Comparison of ENCODE assay signal across 28 cellular contexts in the genomic region with DNA sequence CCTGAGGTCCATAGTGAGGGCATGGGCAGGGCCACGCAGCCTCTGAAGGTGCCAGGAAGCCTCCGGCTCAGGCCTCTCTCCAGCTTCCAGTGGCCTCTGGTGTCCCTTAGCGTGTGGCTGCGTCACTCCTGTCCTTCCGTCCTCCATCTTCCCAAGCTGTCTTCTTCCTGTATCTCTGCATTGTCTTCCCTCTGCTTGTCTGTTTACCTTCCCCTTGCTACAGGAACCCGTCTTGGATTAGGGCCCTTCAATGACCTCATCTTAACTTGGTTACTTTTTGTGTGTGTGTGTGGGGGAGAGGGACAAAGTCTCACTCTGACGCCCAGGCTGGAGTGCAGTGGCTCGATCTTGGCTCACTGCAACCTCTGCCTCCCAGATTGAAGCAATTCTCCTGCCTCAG. TPM values are rescaled to one million over a fixed set of nuclear protein-coding genes. Genes with fewer than 3 reads are reported as not detected.
DNase-seq lines count a peak whose midpoint lies in the region; ATAC-seq and TF ChIP-seq lines count a peak whose summit lies in the region.
"Had no signal": no experiment of that assay in that cellular context is flagged by ENCODE, and none has a peak within 500 bp of the region (broad histone marks: within the 10 kb centered on the region; RNA-seq: fewer than 3 reads in every experiment).

No MANE protein-coding gene starts in this region.

- TF ChIP-seq RAD21 in IMR-90 (IDR thresholded peaks at IDR 0.05; ENCODE audit: low read length) (no peak), liver (IDR thresholded peaks at IDR 0.05) (peak in 1 of 2 donors; percentile 42)

- H3K4me3 ChIP-seq in IMR-90 (ENCODE audit: insufficient read depth, low read depth, low read length) (no peak overlapping the region), adipocyte (ENCODE audit: low read length) (no peak overlapping the region), liver (ENCODE audit: low read depth in 1 of 3, low read length in 3 of 3) (no peak overlapping the region), testis (no peak overlapping the region)
- H3K4me3 ChIP-seq: A549, GM12878, GM23338, MG63, SK-N-MC had no signal

- no peak for ATAC-seq in IMR-90 (ENCODE audit: low read depth)
- ATAC-seq: A549; CD8-positive, alpha-beta T cell; GM12878; GM23338; Panc1 had no signal

- no peak overlapping the region for H2BK15ac ChIP-seq in IMR-90 (ENCODE audit: low read depth, low read length)

- no peak overlapping the region for H2AK9ac ChIP-seq in IMR-90 (replicated peaks; ENCODE audit: low read depth, low read length, poor library complexity)

- TF ChIP-seq CTCF in IMR-90 (conservative IDR thresholded peaks at IDR 0.05; ENCODE audit: low read depth, low read length): no peak
- no peak for TF ChIP-seq CTCF in liver (IDR thresholded peaks at IDR 0.05; ENCODE audit: low read depth, low read length, missing input control)
- no peak for TF ChIP-seq CTCF in testis (IDR thresholded peaks at IDR 0.05)

- TF ChIP-seq POLR2A in IMR-90 (IDR thresholded peaks at IDR 0.05; ENCODE audit: low read depth, low read length) (no peak), testis (IDR thresholded peaks at IDR 0.05) (no peak)

- H4K91ac ChIP-seq in IMR-90 (ENCODE audit: insufficient read depth, low read depth, low read length): no peak overlapping the region

- no peak overlapping the region for H3K14ac ChIP-seq in IMR-90 (replicated peaks; ENCODE audit: low read depth, low read length)

- no peak overlapping the region for H4K5ac ChIP-seq in IMR-90 (ENCODE audit: low read depth, low read length)

- H3K9me3 ChIP-seq in IMR-90 (ENCODE audit: control insufficient read depth, insufficient read depth, low read length) (no peaks in the 10 kb centered on the region), adipocyte (ENCODE audit: control insufficient read depth, low read length) (no peaks in the 10 kb centered on the region), liver (ENCODE audit: control insufficient read depth in 4 of 4, low read length in 3 of 4) (no peaks in the 10 kb centered on the region), testis (no peaks in the 10 kb centered on the region)
- H3K9me3 ChIP-seq: A549, Caco-2, MG63 had no signal

- H3K4ac ChIP-seq in IMR-90 (ENCODE audit: low read depth, low read length): no peak overlapping the region

- no peak overlapping the region for H2AFZ ChIP-seq in IMR-90 (replicated peaks; ENCODE audit: low read length, poor library complexity)
- H2AFZ ChIP-seq: GM23338 had no signal

- H3K9ac ChIP-seq in IMR-90 (ENCODE audit: low read depth, low read length): no peak overlapping the region
- peak overlapping the region; percentile 18 for H3K9ac ChIP-seq in adipocyte (ENCODE audit: low read length)
- no peak overlapping the region for H3K9ac ChIP-seq in liver (ENCODE audit: low read depth in 1 of 2, low read length in 2 of 2)

- in situ Hi-C loops in IMR-90 (cut with MboI; ENCODE audit: low sequenced_read_pairs): no loop called here

- no peaks in the 10 kb centered on the region for H3K79me1 ChIP-seq in IMR-90 (ENCODE audit: low read depth in 1 of 2, low read length in 2 of 2)

- WGBS in IMR-90 (ENCODE audit: extremely low coverage in 2 of 2, insufficient read length in 1 of 2), 2 experiments: 100% methylated on average over 1 of the region's 8 CpGs; no CpG with 5 or more reads in 1 of the 2 experiments
- WGBS in liver: 40% methylated on average over 8 of the region's 8 CpGs
- WGBS in testis, 2 donors: 69 to 71% methylated on average over 7 to 8 of the region's 8 CpGs

- H2BK120ac ChIP-seq in IMR-90 (ENCODE audit: low read depth, low read length): no peak overlapping the region

- POLR2A ChIA-PET in IMR-90 (lab: Charles Lee; ENCODE audit: unreplicated experiment): no interaction called here

- no peak overlapping the region for H3K18ac ChIP-seq in IMR-90 (ENCODE audit: low read depth, low read length)

- no peak overlapping the region for H3K4me2 ChIP-seq in IMR-90 (ENCODE audit: low read depth, low read length)
- H3K4me2 ChIP-seq: A549, GM23338 had no signal

- H3K36me3 ChIP-seq in IMR-90 (ENCODE audit: control insufficient read depth, insufficient read depth, low read length) (no peaks in the 10 kb centered on the region), adipocyte (ENCODE audit: control insufficient read depth, insufficient read depth, low read length, severe bottlenecking) (peaks cover 94% of the 10 kb centered on the region), liver (ENCODE audit: control insufficient read depth in 4 of 4, insufficient read depth in 3 of 4, low read depth in 1 of 4, low read length in 3 of 4) (peaks cover 5 to 42% (median 24%) of the 10 kb centered on the region in 4 donors), testis (ENCODE audit: low read depth, missing control alignments) (no peaks in the 10 kb centered on the region)

- peak overlapping the region; percentile 9; the same call in 1 of the 2 replicates for H2AK5ac ChIP-seq in IMR-90 (ENCODE audit: low read depth, low read length)

- H3K27me3 ChIP-seq in IMR-90 (ENCODE audit: control insufficient read depth, insufficient read depth, low read length): peaks cover 9% of the 10 kb centered on the region
- no peaks in the 10 kb centered on the region for H3K27me3 ChIP-seq in adipocyte (replicated peaks; ENCODE audit: control insufficient read depth, insufficient read depth, low read length)
- no peaks in the 10 kb centered on the region for H3K27me3 ChIP-seq in liver (ENCODE audit: control insufficient read depth in 4 of 4, insufficient read depth in 4 of 4, low read length in 3 of 4)
- H3K27me3 ChIP-seq in testis: no peaks in the 10 kb centered on the region
- H3K27me3 ChIP-seq: MG63 had no signal

- H3K9me1 ChIP-seq in IMR-90 (ENCODE audit: insufficient read depth, low read length): no peaks in the 10 kb centered on the region

- H4K8ac ChIP-seq in IMR-90 (ENCODE audit: low read depth in 2 of 2, low read length in 2 of 2): no peak overlapping the region

- H3K4me1 ChIP-seq in IMR-90 (ENCODE audit: control insufficient read depth, insufficient read depth, low read length): no peaks in the 10 kb centered on the region
- H3K4me1 ChIP-seq in adipocyte (ENCODE audit: control insufficient read depth, insufficient read depth, low read length): peaks cover 2% of the 10 kb centered on the region
- peaks cover 7 to 61% (median 26%) of the 10 kb centered on the region in 4 donors for H3K4me1 ChIP-seq in liver (ENCODE audit: control insufficient read depth in 4 of 4, insufficient read depth in 4 of 4, low read length in 3 of 4)
- H3K4me1 ChIP-seq in testis: peaks cover under 1% of the 10 kb centered on the region
- H3K4me1 ChIP-seq: A549, Caco-2 had no signal

- H3K23ac ChIP-seq in IMR-90 (ENCODE audit: low read depth, low read length): no peak overlapping the region

- peaks cover 8% of the 10 kb centered on the region for H4K20me1 ChIP-seq in IMR-90 (ENCODE audit: insufficient read depth, low read length)

- no peak overlapping the region for H3K56ac ChIP-seq in IMR-90 (ENCODE audit: extremely low read depth, insufficient read depth, low read length)

- DNase-seq in IMR-90: peak; percentile 39
- no peak for DNase-seq in adipocyte (ENCODE audit: low read depth)
- peak; percentile 76 for DNase-seq in testis
- DNase-seq in ureter (ENCODE audit: low spot score): no peak
- no peak for DNase-seq in NK-92 treated with Interleukin-12 subunit alpha and Interleukin-12 subunit beta, amount 100 ng/mL, for 24 hours (lab: John Stamatoyannopoulos, UW)
- DNase-seq in AG20443 (ENCODE audit: low spot score): no peak
- DNase-seq: Caco-2; CD8-positive, alpha-beta T cell; DMS 273 treated with DMSO at 0.1 percent for 48 hours; DMS79; EL; GDM1; H9; HFFc6; Kasumi-1; MG63; NCI-H1417; NCI-H1694; NCI-H2029 treated with DMSO at 0.1 percent for 48 hours; NCI-H526 treated with DMSO at 0.1 percent for 48 hours; SHP77 treated with DMSO at 0.1 percent for 48 hours had no signal

- dilution Hi-C loops in IMR-90 (cut with HindIII; ENCODE audit: low sequenced_read_pairs, unreplicated experiment): no loop called here

- CTCF ChIA-PET in IMR-90 (lab: Yijun Ruan, JAX): no interaction called here

- no peak overlapping the region for H3K27ac ChIP-seq in IMR-90 (ENCODE audit: insufficient read depth, low read length)
- peak overlapping the region; percentile 67 to 83 for H3K27ac ChIP-seq in liver (ENCODE audit: low read depth in 1 of 2, low read length in 2 of 2)
- H3K27ac ChIP-seq in testis: peak overlapping the region; percentile 26 to 59
- H3K27ac ChIP-seq: A549, HL-60, SK-N-MC had no signal

- intact Hi-C loops in IMR-90 (cut with micrococcal nuclease) (no loop called here), testis (cut with DNase I; ENCODE audit: low total_unique reads) (no loop called here)

- no peak overlapping the region for H2BK5ac ChIP-seq in IMR-90 (ENCODE audit: low read depth, low read length, poor library complexity, severe bottlenecking)

- BruUV-seq in IMR-90 (replicated peaks; lab: Mats Ljungman, UMichigan): no TSS peak

- H2BK20ac ChIP-seq in IMR-90 (ENCODE audit: low read depth, low read length): no peak overlapping the region

TF ChIP-seq in IMR-90, 13 proteins besides CTCF, POLR2A, EP300 and RAD21 (continues in another document):
- TF ChIP-seq SMC3 (IDR thresholded peaks at IDR 0.05; ENCODE audit: low read depth, low read length) (no peak), RCOR1 (IDR thresholded peaks at IDR 0.05; ENCODE audit: insufficient replicate concordance, low read length) (no peak), MAFK (IDR thresholded peaks at IDR 0.05; ENCODE audit: low read depth, low read length) (no peak)

TF ChIP-seq in liver, 16 proteins besides CTCF, POLR2A, EP300 and RAD21 (continues in another document):
- peak; percentile 32 for TF ChIP-seq SP1 (IDR thresholded peaks at IDR 0.05)
- TF ChIP-seq, protein P1, sequence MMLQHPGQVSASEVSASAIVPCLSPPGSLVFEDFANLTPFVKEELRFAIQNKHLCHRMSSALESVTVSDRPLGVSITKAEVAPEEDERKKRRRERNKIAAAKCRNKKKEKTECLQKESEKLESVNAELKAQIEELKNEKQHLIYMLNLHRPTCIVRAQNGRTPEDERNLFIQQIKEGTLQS (IDR thresholded peaks at IDR 0.05): peak; percentile 13
- no peak for TF ChIP-seq HNF4G (IDR thresholded peaks at IDR 0.05)
- TF ChIP-seq TAF1 (conservative IDR thresholded peaks at IDR 0.05): no peak
- TF ChIP-seq FOXA1 (IDR thresholded peaks at IDR 0.05): peak; percentile 81
- TF ChIP-seq HNF4A (conservative IDR thresholded peaks at IDR 0.05): peak; percentile 75 to 84

RNA-seq across cellular contexts. Expression of a gene that starts 14.4 kb away (rescaled TPM):
- total RNA-seq in IMR-90 (2012; rRNA removed): 31.1 and 39.6 TPM in 2 replicates
- 39.7 and 41.9 TPM in 2 replicates for polyA plus RNA-seq in IMR-90 (2012; rRNA removed)
- polyA plus RNA-seq in IMR-90 (2012; cell fraction: cytosol; rRNA removed): 48.3 and 61.6 TPM in 2 replicates
- 23.9 and 27.2 TPM in 2 replicates for polyA plus RNA-seq in IMR-90 (2012; cell fraction: nucleus; rRNA removed; ENCODE audit: low replicate concordance)
- 100 to 1,000 TPM; 396 to 711 TPM for total RNA-seq in liver
- 100 to 1,000 TPM; 425 to 641 TPM for polyA plus RNA-seq in liver
- total RNA-seq in testis: 100 to 1,000 TPM in 1 of 2 donors, 10 to 100 TPM in 1; 68.5 to 153 TPM
- polyA plus RNA-seq in testis (ENCODE audit: insufficient read depth, low read depth, low replicate concordance): 90.2 TPM
- total RNA-seq in ureter: 271 TPM
- total RNA-seq: CD8-positive, alpha-beta T cell had no signal

Comparison
In these comparisons a context has a peak if more than half of its experiments do, and no peak if none do; other contexts are left out.
1. DNase-seq: peak in IMR-90 (single experiment) and testis (single experiment); none in adipocyte (single experiment), ureter (single experiment), NK-92 treated with Interleukin-12 subunit alpha and Interleukin-12 subunit beta, amount 100 ng/mL, for 24 hours (single experiment) and AG20443 (single experiment).